In genomic region chr17:19418312-19418992, GRCh38 we compare ENCODE assay signal across 1 cellular context.
TF ChIP-seq lines count a peak whose summit lies in the region.

No MANE protein-coding gene starts in this region.

TF ChIP-seq in GM23338, 12 proteins besides CTCF, POLR2A, EP300 and RAD21 (continued from another document):
- TF ChIP-seq, protein P1, sequence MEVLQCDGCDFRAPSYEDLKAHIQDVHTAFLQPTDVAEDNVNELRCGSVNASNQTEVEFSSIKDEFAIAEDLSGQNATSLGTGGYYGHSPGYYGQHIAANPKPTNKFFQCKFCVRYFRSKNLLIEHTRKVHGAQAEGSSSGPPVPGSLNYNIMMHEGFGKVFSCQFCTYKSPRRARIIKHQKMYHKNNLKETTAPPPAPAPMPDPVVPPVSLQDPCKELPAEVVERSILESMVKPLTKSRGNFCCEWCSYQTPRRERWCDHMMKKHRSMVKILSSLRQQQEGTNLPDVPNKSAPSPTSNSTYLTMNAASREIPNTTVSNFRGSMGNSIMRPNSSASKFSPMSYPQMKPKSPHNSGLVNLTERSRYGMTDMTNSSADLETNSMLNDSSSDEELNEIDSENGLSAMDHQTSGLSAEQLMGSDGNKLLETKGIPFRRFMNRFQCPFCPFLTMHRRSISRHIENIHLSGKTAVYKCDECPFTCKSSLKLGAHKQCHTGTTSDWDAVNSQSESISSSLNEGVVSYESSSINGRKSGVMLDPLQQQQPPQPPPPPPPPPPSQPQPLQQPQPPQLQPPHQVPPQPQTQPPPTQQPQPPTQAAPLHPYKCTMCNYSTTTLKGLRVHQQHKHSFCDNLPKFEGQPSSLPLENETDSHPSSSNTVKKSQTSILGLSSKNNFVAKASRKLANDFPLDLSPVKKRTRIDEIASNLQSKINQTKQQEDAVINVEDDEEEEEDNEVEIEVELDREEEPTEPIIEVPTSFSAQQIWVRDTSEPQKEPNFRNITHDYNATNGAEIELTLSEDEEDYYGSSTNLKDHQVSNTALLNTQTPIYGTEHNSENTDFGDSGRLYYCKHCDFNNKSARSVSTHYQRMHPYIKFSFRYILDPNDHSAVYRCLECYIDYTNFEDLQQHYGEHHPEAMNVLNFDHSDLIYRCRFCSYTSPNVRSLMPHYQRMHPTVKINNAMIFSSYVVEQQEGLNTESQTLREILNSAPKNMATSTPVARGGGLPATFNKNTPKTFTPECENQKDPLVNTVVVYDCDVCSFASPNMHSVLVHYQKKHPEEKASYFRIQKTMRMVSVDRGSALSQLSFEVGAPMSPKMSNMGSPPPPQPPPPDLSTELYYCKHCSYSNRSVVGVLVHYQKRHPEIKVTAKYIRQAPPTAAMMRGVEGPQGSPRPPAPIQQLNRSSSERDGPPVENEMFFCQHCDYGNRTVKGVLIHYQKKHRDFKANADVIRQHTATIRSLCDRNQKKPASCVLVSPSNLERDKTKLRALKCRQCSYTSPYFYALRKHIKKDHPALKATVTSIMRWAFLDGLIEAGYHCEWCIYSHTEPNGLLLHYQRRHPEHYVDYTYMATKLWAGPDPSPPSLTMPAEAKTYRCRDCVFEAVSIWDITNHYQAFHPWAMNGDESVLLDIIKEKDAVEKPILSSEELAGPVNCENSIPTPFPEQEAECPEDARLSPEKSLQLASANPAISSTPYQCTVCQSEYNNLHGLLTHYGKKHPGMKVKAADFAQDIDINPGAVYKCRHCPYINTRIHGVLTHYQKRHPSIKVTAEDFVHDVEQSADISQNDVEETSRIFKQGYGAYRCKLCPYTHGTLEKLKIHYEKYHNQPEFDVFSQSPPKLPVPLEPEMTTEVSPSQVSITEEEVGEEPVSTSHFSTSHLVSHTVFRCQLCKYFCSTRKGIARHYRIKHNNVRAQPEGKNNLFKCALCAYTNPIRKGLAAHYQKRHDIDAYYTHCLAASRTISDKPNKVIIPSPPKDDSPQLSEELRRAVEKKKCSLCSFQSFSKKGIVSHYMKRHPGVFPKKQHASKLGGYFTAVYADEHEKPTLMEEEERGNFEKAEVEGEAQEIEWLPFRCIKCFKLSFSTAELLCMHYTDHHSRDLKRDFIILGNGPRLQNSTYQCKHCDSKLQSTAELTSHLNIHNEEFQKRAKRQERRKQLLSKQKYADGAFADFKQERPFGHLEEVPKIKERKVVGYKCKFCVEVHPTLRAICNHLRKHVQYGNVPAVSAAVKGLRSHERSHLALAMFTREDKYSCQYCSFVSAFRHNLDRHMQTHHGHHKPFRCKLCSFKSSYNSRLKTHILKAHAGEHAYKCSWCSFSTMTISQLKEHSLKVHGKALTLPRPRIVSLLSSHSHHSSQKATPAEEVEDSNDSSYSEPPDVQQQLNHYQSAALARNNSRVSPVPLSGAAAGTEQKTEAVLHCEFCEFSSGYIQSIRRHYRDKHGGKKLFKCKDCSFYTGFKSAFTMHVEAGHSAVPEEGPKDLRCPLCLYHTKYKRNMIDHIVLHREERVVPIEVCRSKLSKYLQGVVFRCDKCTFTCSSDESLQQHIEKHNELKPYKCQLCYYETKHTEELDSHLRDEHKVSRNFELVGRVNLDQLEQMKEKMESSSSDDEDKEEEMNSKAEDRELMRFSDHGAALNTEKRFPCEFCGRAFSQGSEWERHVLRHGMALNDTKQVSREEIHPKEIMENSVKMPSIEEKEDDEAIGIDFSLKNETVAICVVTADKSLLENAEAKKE (CRISPR knock-in tag; IDR thresholded peaks at IDR 0.05): no peak
- TF ChIP-seq ZNF331 (CRISPR knock-in tag; IDR thresholded peaks at IDR 0.05; ENCODE audit: low read depth) (no peak), EZH2phosphoT487 (IDR thresholded peaks at IDR 0.05; ENCODE audit: unreplicated experiment) (no peak)
- TF ChIP-seq, protein P2, sequence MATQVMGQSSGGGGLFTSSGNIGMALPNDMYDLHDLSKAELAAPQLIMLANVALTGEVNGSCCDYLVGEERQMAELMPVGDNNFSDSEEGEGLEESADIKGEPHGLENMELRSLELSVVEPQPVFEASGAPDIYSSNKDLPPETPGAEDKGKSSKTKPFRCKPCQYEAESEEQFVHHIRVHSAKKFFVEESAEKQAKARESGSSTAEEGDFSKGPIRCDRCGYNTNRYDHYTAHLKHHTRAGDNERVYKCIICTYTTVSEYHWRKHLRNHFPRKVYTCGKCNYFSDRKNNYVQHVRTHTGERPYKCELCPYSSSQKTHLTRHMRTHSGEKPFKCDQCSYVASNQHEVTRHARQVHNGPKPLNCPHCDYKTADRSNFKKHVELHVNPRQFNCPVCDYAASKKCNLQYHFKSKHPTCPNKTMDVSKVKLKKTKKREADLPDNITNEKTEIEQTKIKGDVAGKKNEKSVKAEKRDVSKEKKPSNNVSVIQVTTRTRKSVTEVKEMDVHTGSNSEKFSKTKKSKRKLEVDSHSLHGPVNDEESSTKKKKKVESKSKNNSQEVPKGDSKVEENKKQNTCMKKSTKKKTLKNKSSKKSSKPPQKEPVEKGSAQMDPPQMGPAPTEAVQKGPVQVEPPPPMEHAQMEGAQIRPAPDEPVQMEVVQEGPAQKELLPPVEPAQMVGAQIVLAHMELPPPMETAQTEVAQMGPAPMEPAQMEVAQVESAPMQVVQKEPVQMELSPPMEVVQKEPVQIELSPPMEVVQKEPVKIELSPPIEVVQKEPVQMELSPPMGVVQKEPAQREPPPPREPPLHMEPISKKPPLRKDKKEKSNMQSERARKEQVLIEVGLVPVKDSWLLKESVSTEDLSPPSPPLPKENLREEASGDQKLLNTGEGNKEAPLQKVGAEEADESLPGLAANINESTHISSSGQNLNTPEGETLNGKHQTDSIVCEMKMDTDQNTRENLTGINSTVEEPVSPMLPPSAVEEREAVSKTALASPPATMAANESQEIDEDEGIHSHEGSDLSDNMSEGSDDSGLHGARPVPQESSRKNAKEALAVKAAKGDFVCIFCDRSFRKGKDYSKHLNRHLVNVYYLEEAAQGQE (IDR thresholded peaks at IDR 0.05; ENCODE audit: unreplicated experiment): no peak
